ENCODE assay signal across 8 cellular contexts in the genomic region with DNA sequence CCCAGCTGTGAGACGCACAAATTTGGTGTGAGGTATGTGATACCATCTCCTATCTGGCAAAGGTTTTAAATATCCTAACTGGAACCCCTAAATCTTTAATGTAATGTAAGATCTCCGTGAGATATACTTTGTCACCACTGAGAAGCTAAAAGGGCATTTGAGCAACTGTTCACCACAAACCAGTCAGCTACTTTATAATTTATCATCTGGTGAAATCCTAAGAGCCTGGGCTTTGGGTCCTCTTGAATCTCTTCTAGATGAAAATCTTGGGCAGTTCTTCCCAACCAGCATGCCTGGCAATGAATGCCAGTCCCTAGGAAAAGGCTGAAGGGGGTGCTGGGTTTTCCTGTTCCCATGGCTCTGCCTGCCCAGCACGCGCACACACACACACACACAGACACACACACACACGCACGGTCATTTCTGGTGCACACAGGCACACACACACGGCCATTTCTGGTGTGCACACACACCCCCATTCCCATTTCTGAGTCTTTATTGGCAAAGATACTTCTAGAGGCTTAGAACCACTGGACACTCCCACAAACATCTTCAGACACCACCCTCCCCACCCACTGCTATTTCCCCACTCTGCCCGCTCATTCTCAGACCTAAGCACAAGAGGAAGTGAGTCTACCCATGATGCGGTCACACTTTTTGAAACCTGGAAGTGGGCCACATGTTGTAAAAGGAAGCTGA.
DNase-seq lines count a peak whose midpoint lies in the region; ATAC-seq lines count a peak whose summit lies in the region.

No MANE protein-coding gene starts in this region.

- peak overlapping the region in 1 of 2 donors; percentile 73 for H3K27ac Mint-ChIP-seq in activated naive CD4-positive, alpha-beta T cell treated with anti-CD3 and anti-CD28 coated beads, Interleukin-2, amount 50 U/mL, for 72 hours

- no peaks in the 10 kb centered on the region for H3K36me3 Mint-ChIP-seq in activated naive CD4-positive, alpha-beta T cell treated with anti-CD3 and anti-CD28 coated beads, Interleukin-2, amount 50 U/mL, for 72 hours

- intact Hi-C loops in left cardiac atrium (cut with DNase I): no loop called here

- no peaks in the 10 kb centered on the region for H3K9me3 Mint-ChIP-seq in activated naive CD4-positive, alpha-beta T cell treated with anti-CD3 and anti-CD28 coated beads, Interleukin-2, amount 50 U/mL, for 72 hours

- DNase-seq in A172 (ENCODE audit: low spot score): peak; percentile 94
- peak; percentile 98 for DNase-seq in SKM-1 treated with dmso at 0.1 percent for 144 hours (lab: John Stamatoyannopoulos, UW; ENCODE audit: unreplicated experiment)
- peak; percentile 51 to 67 for DNase-seq in activated naive CD4-positive, alpha-beta T cell treated with anti-CD3 and anti-CD28 coated beads, Interleukin-2, amount 50 U/mL, for 72 hours (ENCODE audit: low spot score in 2 of 2)
- DNase-seq in left cardiac atrium: peak; percentile 76
- peak; percentile 16 to 22 for DNase-seq in stimulated activated CD4-positive, alpha-beta T cell treated with anti-CD3 and anti-CD28 coated beads, Interleukin-1b, Interleukin-23, amount 100 ng/mL, for 1 hour (ENCODE audit: low read depth in 2 of 2)
- no peak for DNase-seq in retina

- ATAC-seq in GM19025 (IDR thresholded peaks at IDR 0.05; ENCODE audit: low read depth, unreplicated experiment) (peak; percentile 35), HG03196 (IDR thresholded peaks at IDR 0.05; ENCODE audit: unreplicated experiment) (peak; percentile 56), left cardiac atrium (peak; percentile 94 to 95)
- ATAC-seq in activated naive CD4-positive, alpha-beta T cell treated with anti-CD3 and anti-CD28 coated beads, Interleukin-2, amount 50 U/mL, for 72 hours: peak; percentile 76 to 85

Comparison
In these comparisons a context has a peak if more than half of its experiments do, and no peak if none do; other contexts are left out.
1. ATAC-seq: peak in every context shown above with its lines; median percentile 94 in left cardiac atrium; 80 in activated naive CD4-positive, alpha-beta T cell treated with anti-CD3 and anti-CD28 coated beads, Interleukin-2, amount 50 U/mL, for 72 hours; 56 in HG03196; 35 in GM19025.